In the genomic region with DNA sequence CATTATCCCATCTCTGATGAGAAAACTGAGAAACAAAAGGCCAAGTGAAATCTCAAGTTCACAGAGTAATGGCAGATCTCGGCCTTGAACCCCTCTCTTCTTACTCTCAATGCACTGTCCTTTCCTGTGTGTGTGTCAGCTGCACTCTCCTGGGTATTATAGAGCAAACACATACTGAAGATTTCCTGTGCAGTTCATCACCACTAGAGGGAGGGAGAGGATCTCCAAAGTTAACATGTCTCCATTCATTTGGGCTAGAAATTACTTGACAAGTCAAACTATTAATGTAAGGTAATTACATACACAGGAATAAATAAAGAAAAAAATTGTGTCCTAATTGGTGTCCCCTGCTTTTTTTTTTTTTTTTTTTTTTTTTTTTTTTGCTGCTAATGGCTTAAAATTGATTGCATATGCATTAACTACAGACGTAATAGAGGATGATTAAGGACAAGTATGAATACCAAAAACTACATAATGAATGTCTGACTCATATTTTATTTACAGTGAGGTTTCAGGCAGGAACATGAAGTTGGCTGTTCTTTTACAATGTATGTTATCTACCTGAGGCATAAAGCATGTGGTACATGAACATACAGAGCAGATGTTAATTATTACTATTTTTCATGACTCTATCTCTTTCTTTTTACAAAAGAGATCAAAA, we compare ENCODE assay signal across 8 cellular contexts.
A peak's percentile ranks its signal among the peaks of the same experiment; 100 is the strongest.
DNase-seq lines count a peak whose midpoint lies in the region; ATAC-seq and TF ChIP-seq lines count a peak whose summit lies in the region.

No MANE protein-coding gene starts in this region.

- 19 to 22% methylated on average over 2 of the region's 2 CpGs for WGBS in transverse colon (ENCODE audit: low coverage in 1 of 2), 2 donors

- H3K9me3 ChIP-seq in transverse colon: no peaks in the 10 kb centered on the region

- no peaks in the 10 kb centered on the region for H3K4me1 ChIP-seq in transverse colon

- TF ChIP-seq EP300 in transverse colon (IDR thresholded peaks at IDR 0.05; ENCODE audit: low read depth): no peak

- intact Hi-C loops in activated naive CD4-positive, alpha-beta T cell treated with anti-CD3 and anti-CD28 coated beads for 36 hours (cut with micrococcal nuclease): loop anchor here (1.0 to 10.0 kb wide), 5 partner anchors 219 to 1439 kb away; no protein-coding TSS in a partner anchor
- intact Hi-C loops in transverse colon (cut with DNase I; ENCODE audit: low total_unique reads): loop anchor here (10.0 kb wide), 1 partner anchor 1136 kb away; no protein-coding TSS in a partner anchor

- H3K36me3 ChIP-seq in brain microvascular endothelial cell (replicated peaks): no peaks in the 10 kb centered on the region
- H3K36me3 ChIP-seq in kidney epithelial cell (ENCODE audit: control insufficient read depth, insufficient read depth, low read length): no peaks in the 10 kb centered on the region
- H3K36me3 ChIP-seq in transverse colon: no peaks in the 10 kb centered on the region

- H3K9me3 Mint-ChIP-seq in activated naive CD4-positive, alpha-beta T cell treated with anti-CD3 and anti-CD28 coated beads for 36 hours: no peaks in the 10 kb centered on the region

- H3K4me3 ChIP-seq in brain microvascular endothelial cell (ENCODE audit: low read depth, low read length): no peak overlapping the region
- no peak overlapping the region for H3K4me3 ChIP-seq in kidney epithelial cell (ENCODE audit: low read depth, low read length)
- no peak overlapping the region for H3K4me3 ChIP-seq in transverse colon

- no peak overlapping the region for H3K4me3 Mint-ChIP-seq in activated naive CD4-positive, alpha-beta T cell treated with anti-CD3 and anti-CD28 coated beads for 36 hours

- TF ChIP-seq CTCF in brain microvascular endothelial cell (IDR thresholded peaks at IDR 0.05; ENCODE audit: low read depth, low read length, missing control alignments) (peak; percentile 81), kidney epithelial cell (IDR thresholded peaks at IDR 0.05; ENCODE audit: insufficient read depth, low read length, poor library complexity, severe bottlenecking) (peak; percentile 82), transverse colon (IDR thresholded peaks at IDR 0.05) (peak; percentile 55 to 61 (median 59))

- ATAC-seq in GM21390 (IDR thresholded peaks at IDR 0.05; ENCODE audit: unreplicated experiment) (peak; percentile 85), HG03558 (IDR thresholded peaks at IDR 0.05; ENCODE audit: extremely low read depth, unreplicated experiment) (peak; percentile 94)

- in situ Hi-C loops in brain microvascular endothelial cell (cut with HindIII; ENCODE audit: low pct_ligation_motif_present, low sequenced_read_pairs) (no loop called here), transverse colon (cut with MboI; ENCODE audit: low pct_ligation_motif_present in 1 of 4, low pct_unique_long_range_greater_than_20kb in 1 of 4, low sequenced_read_pairs in 3 of 4) (loop anchor here (5.0 to 25.0 kb wide), 7 partner anchors 556 to 1446 kb away; no protein-coding TSS in a partner anchor)

- DNase-seq in activated naive CD4-positive, alpha-beta T cell treated with anti-CD3 and anti-CD28 coated beads for 36 hours: peak; percentile 14
- DNase-seq in activated naive CD4-positive, alpha-beta T cell treated with Interleukin-2 at 50 U/mL for 16 hours: no peak
- DNase-seq in NCI-H748 (lab: John Stamatoyannopoulos, UW; ENCODE audit: unreplicated experiment): peak; percentile 76
- peak; percentile 75 for DNase-seq in brain microvascular endothelial cell
- peak; percentile 31 for DNase-seq in kidney epithelial cell (ENCODE audit: low read depth)
- no peak for DNase-seq in transverse colon

- no peak overlapping the region for H3K27ac Mint-ChIP-seq in activated naive CD4-positive, alpha-beta T cell treated with anti-CD3 and anti-CD28 coated beads for 36 hours

- H3K27me3 ChIP-seq in brain microvascular endothelial cell (replicated peaks): no peaks in the 10 kb centered on the region
- H3K27me3 ChIP-seq in kidney epithelial cell (ENCODE audit: control insufficient read depth, insufficient read depth, low read length): no peaks in the 10 kb centered on the region
- no peaks in the 10 kb centered on the region for H3K27me3 ChIP-seq in transverse colon

- H3K27ac ChIP-seq in brain microvascular endothelial cell: no peak overlapping the region
- no peak overlapping the region for H3K27ac ChIP-seq in transverse colon

- H3K36me3 Mint-ChIP-seq in activated naive CD4-positive, alpha-beta T cell treated with anti-CD3 and anti-CD28 coated beads for 36 hours (ENCODE audit: low read depth): no peaks in the 10 kb centered on the region

- H3K4me1 Mint-ChIP-seq in activated naive CD4-positive, alpha-beta T cell treated with anti-CD3 and anti-CD28 coated beads for 36 hours (ENCODE audit: low read depth): no peaks in the 10 kb centered on the region

- CTCF ChIA-PET in activated naive CD4-positive, alpha-beta T cell treated with anti-CD3 and anti-CD28 coated beads for 36 hours (lab: Charles Lee): interaction anchor here (0.9 to 1.5 kb wide), 2 partner anchors 14 to 1134 kb away, joined by 5 read pairs; no protein-coding TSS in a partner anchor

- H3K27me3 Mint-ChIP-seq in activated naive CD4-positive, alpha-beta T cell treated with anti-CD3 and anti-CD28 coated beads for 36 hours (ENCODE audit: low read depth): peaks cover 5% of the 10 kb centered on the region

- TF ChIP-seq POLR2A in transverse colon (IDR thresholded peaks at IDR 0.05): no peak

Comparison
In these comparisons a context has a peak if more than half of its experiments do, and no peak if none do; other contexts are left out.
1. DNase-seq: peak in activated naive CD4-positive, alpha-beta T cell treated with anti-CD3 and anti-CD28 coated beads for 36 hours (single experiment), NCI-H748 (single experiment), brain microvascular endothelial cell (single experiment) and kidney epithelial cell (single experiment); none in activated naive CD4-positive, alpha-beta T cell treated with Interleukin-2 at 50 U/mL for 16 hours (single experiment) and transverse colon (single experiment).
2. Peak in every context shown above with its lines, with median percentiles within 50 percentile points of each other: CTCF ChIP-seq.